In the genomic region with DNA sequence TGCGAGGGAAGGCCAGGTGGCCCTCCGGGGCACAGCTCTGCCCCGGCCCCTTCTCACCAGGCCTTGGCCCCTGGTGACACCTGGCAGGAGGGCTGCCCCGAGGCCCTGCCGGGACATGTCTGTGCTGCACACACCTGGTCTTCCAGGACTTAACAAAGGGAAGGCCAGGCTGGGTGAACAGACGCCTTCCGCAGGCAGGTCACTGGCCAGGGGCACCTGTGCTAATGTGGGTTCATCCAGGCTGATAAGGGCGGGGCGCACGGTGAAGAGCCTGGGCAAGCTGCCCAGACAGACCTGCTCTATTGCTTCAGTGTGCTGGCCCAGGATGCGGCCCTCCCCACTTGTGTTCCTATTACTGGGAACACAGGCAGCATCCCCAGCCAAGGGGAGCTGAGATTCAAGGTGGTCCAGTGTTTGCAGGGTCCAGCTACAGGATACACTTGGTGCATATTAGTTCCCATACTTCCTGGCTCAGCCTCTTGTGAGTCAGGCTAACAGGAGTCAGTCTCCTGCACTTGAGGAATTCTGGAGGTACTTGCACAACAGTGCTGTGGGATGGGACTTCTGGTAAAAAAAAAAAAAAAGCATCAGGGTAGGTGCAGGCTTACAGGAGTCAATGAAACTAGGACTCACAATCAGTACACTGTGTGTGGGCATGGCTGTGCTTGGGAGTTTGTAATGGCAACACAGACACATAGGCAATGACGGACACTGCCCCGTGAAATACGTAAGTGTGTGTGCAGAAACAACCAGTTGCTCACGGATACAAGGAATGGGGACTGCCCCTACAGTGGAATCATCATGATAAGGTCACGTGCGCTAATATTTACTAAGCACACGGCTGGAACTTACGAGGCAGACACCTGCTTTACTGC, we compare ENCODE assay signal across 12 cellular contexts.
DNase-seq lines count a peak whose midpoint lies in the region; ATAC-seq lines count a peak whose summit lies in the region.
"Had no signal": no experiment of that assay in that cellular context is flagged by ENCODE, and none has a peak within 500 bp of the region (broad histone marks: within the 10 kb centered on the region; RNA-seq: fewer than 3 reads in every experiment).

No MANE protein-coding gene starts in this region.

- H3K27ac Mint-ChIP-seq in effector memory CD8-positive, alpha-beta T cell, result peak overlapping the region in 1 of 2 donors; percentile 22

- peak; percentile 73 for DNase-seq in left ventricle myocardium superior
- no peak for DNase-seq in cardiac septum (ENCODE audit: low spot score)
- peak; percentile 84 for DNase-seq in amniotic epithelial cell (ENCODE audit: low read depth)
- DNase-seq in left colon, result peak; percentile 66 to 78
- no peak for DNase-seq in AML-193 (lab: John Stamatoyannopoulos, UW)
- no peak for DNase-seq in effector memory CD8-positive, alpha-beta T cell
- no peak for DNase-seq in NCI-H187 (lab: John Stamatoyannopoulos, UW)
- DNase-seq: activated CD4-positive, alpha-beta T cell treated with anti-CD3 and anti-CD28 coated beads for 4 hours; GM23248; hypothalamus; stimulated activated CD8-positive, alpha-beta memory T cell treated with anti-CD3 and anti-CD28 coated beads, Interleukin-4, amount 100 ng/mL, for 48 hours had no signal

- H3K9me3 Mint-ChIP-seq in effector memory CD8-positive, alpha-beta T cell, result no peaks in the 10 kb centered on the region

- H3K4me3 Mint-ChIP-seq in effector memory CD8-positive, alpha-beta T cell, result no peak overlapping the region

- intact Hi-C loops in left ventricle myocardium superior (cut with micrococcal nuclease), result no loop called here
- intact Hi-C loops in cardiac septum (cut with DNase I), result loop anchor here (5.0 kb wide), 1 partner anchor 72 kb away; no protein-coding TSS in a partner anchor
- intact Hi-C loops in left colon (cut with DNase I, micrococcal nuclease), result no loop called here

- peaks cover 0 to 4% of the 10 kb centered on the region in 2 donors for H3K4me1 Mint-ChIP-seq in effector memory CD8-positive, alpha-beta T cell (ENCODE audit: low read depth in 2 of 2)

- H3K36me3 Mint-ChIP-seq in effector memory CD8-positive, alpha-beta T cell (ENCODE audit: insufficient read depth), result peaks cover 41% of the 10 kb centered on the region

- ATAC-seq in left ventricle myocardium superior, result peak; percentile 72
- peak; percentile 77 for ATAC-seq in left colon
- ATAC-seq in GM21786 (IDR thresholded peaks at IDR 0.05; ENCODE audit: unreplicated experiment), result no peak
- ATAC-seq in effector memory CD8-positive, alpha-beta T cell (replicated peaks), result no peak

- no peaks in the 10 kb centered on the region for H3K27me3 Mint-ChIP-seq in effector memory CD8-positive, alpha-beta T cell

Comparison
In these comparisons a context has a peak if more than half of its experiments do, and no peak if none do; other contexts are left out.
1. DNase-seq: peak in left ventricle myocardium superior (single experiment), amniotic epithelial cell (single experiment) and left colon (2 of 2); none in cardiac septum (single experiment), AML-193 (0 of 2), effector memory CD8-positive, alpha-beta T cell (0 of 3) and NCI-H187 (0 of 2).
2. ATAC-seq: peak in left ventricle myocardium superior (single experiment) and left colon (single experiment); none in GM21786 (single experiment) and effector memory CD8-positive, alpha-beta T cell (single experiment).